ENCODE assay signal across 10 cellular contexts in the genomic region with DNA sequence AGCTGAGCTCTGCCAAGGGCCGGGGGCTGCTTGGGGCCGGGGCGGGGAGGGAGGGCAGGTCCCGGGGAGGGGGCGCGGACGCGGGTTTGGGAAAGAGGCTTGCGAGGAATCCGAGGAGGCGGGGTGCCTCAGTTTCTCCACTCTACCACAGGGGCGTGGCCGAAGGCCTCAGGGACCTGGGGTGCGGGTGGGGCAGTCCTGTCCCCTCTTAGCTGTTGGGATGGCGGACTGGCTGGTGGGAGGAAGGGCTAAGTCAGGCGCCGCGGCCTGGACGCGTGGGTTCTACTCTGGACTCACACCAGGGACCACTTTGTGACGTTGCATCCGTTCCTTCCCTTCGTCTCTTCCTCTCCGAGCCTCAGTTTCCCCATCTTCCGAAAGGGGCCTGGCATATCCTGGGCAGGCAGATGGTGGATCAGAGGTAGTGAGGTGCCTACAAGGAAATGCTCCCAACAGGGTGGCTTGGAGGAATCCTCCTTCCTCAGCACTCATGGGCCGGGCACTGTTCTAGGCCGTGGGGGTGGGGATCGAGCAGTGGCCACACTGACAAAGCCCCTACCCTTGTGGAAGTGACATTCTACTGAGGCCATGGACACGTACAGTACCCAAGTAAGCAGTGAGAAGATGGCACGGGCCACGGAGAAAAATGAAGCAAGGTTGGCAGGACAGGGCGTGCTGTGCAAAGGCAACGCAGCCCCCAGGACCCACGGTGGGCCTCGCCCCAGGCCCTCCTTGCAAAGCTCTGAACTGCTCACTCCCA. TPM values are rescaled to one million over a fixed set of nuclear protein-coding genes. Genes with fewer than 3 reads are reported as not detected.
DNase-seq lines count a peak whose midpoint lies in the region; ATAC-seq, FAIRE-seq and TF ChIP-seq lines count a peak whose summit lies in the region.
"Had no signal": no experiment of that assay in that cellular context is flagged by ENCODE, and none has a peak within 500 bp of the region (broad histone marks: within the 10 kb centered on the region; RNA-seq: fewer than 3 reads in every experiment).

No MANE protein-coding gene starts in this region.

- no peaks in the 10 kb centered on the region for H3K36me3 Mint-ChIP-seq in WTC11

- H3K79me2 ChIP-seq in HepG2 (ENCODE audit: insufficient read depth, low read length) (no peaks in the 10 kb centered on the region), smooth muscle cell (ENCODE audit: low read depth) (no peaks in the 10 kb centered on the region)

- H3K9me3 Mint-ChIP-seq in WTC11: peaks cover 2% of the 10 kb centered on the region; the same call in 1 of the 2 replicates

- no peak for TF ChIP-seq CTCF in GM10248 (IDR thresholded peaks at IDR 0.05; ENCODE audit: control extremely low read depth, extremely low read depth, low read depth, missing control alignments)
- TF ChIP-seq CTCF in WTC11 (IDR thresholded peaks at IDR 0.05): no peak
- TF ChIP-seq CTCF in HepG2 (CRISPR knock-in tag; IDR thresholded peaks at IDR 0.05): no peak
- no peak for TF ChIP-seq CTCF in smooth muscle cell (IDR thresholded peaks at IDR 0.05; ENCODE audit: borderline replicate concordance, insufficient read depth, poor library complexity, severe bottlenecking)

- in situ Hi-C loops in HepG2 (cut with HindIII; ENCODE audit: extremely low pct_ligation_motif_present, low pct_unique_long_range_greater_than_20kb): loop anchor here (25.0 kb wide), 1 partner anchor 405 kb away; no protein-coding TSS in a partner anchor

- POLR2A ChIA-PET in GM10248 (lab: Yijun Ruan, JAX) (no interaction called here), WTC11 (lab: Charles Lee) (no interaction called here), HepG2 (lab: Yijun Ruan, JAX) (no interaction called here)

- H3K4me2 ChIP-seq in HepG2 (ENCODE audit: low read depth, low read length) (peak overlapping the region; percentile 96), smooth muscle cell (peak overlapping the region; percentile 93)

- TF ChIP-seq RAD21 in HepG2 (CRISPR knock-in tag; IDR thresholded peaks at IDR 0.05): no peak

- H3K27me3 ChIP-seq in HepG2 (ENCODE audit: control insufficient read depth in 1 of 2, insufficient read depth in 2 of 2, low read length in 2 of 2) (peaks cover 0 to 4% of the 10 kb centered on the region in 2 experiments; a peak in 3 of 5 replicates), smooth muscle cell (ENCODE audit: low read depth) (peaks cover 13% of the 10 kb centered on the region)

- no peak for TF ChIP-seq EP300 in HepG2 (IDR thresholded peaks at IDR 0.05; ENCODE audit: low read depth in 2 of 2, low read length in 2 of 2)
- no peak for TF ChIP-seq EP300 in HepG2 (CRISPR knock-in tag; IDR thresholded peaks at IDR 0.05; ENCODE audit: borderline replicate concordance)

- H3K9ac ChIP-seq in HepG2 (ENCODE audit: insufficient read depth, low read depth, low read length) (no peak overlapping the region), smooth muscle cell (ENCODE audit: low read depth) (no peak overlapping the region)

- H3K36me3 ChIP-seq in HepG2 (replicated peaks in 1 of 2; ENCODE audit: control insufficient read depth in 1 of 2, insufficient read depth in 2 of 2, low read length in 2 of 2): no peaks in the 10 kb centered on the region
- H3K36me3 ChIP-seq in smooth muscle cell (ENCODE audit: low read depth): no peaks in the 10 kb centered on the region

- WGBS in HepG2 (ENCODE audit: low lambda C conversion rate): 58% methylated on average over 25 of the region's 35 CpGs
- WGBS in smooth muscle cell (ENCODE audit: low lambda C conversion rate): 55% methylated on average over 34 of the region's 35 CpGs

- intact Hi-C loops in HepG2 (cut with micrococcal nuclease; ENCODE audit: unreplicated experiment): no loop called here

- H3K4me3 ChIP-seq in HepG2 (replicated peaks in 1 of 3; ENCODE audit: insufficient read depth in 1 of 3, low read depth in 2 of 3, low read length in 3 of 3): peak overlapping the region in 2 of 3 experiments; percentile 45 to 73; a peak in 2 of 6 replicates
- peak overlapping the region; percentile 59 for H3K4me3 ChIP-seq in smooth muscle cell

- H3K4me1 ChIP-seq in HepG2 (ENCODE audit: insufficient read depth, low read length) (peaks cover 34% of the 10 kb centered on the region), smooth muscle cell (ENCODE audit: low read depth) (no peaks in the 10 kb centered on the region)

- no peaks in the 10 kb centered on the region for H4K20me1 ChIP-seq in HepG2 (ENCODE audit: insufficient read depth, low read length)
- no peaks in the 10 kb centered on the region for H4K20me1 ChIP-seq in smooth muscle cell (ENCODE audit: low read depth)

- ATAC-seq in WTC11: no peak
- peak; percentile 3; the same call in 1 of the 3 replicates for ATAC-seq in HepG2
- no peak for ATAC-seq in HG02798 (IDR thresholded peaks at IDR 0.05; ENCODE audit: poor library complexity, unreplicated experiment)
- ATAC-seq in HG02623 (IDR thresholded peaks at IDR 0.05; ENCODE audit: unreplicated experiment): no peak
- ATAC-seq in GM18861 (IDR thresholded peaks at IDR 0.05; ENCODE audit: unreplicated experiment): no peak

- TF ChIP-seq POLR2A in HepG2 (IDR thresholded peaks at IDR 0.05; ENCODE audit: insufficient read depth in 1 of 2, low read depth in 2 of 2, low read length in 2 of 2): no peak

- no TSS peak for BruUV-seq in HepG2 (replicated peaks; lab: Mats Ljungman, UMichigan)

- CTCF ChIA-PET in GM10248 (lab: Yijun Ruan, JAX): interaction anchor here (1.0 kb wide), 1 partner anchor 24 kb away, joined by 3 read pairs; no protein-coding TSS in a partner anchor
- CTCF ChIA-PET in WTC11 (lab: Charles Lee): interaction anchor here (1.0 to 2.7 kb wide), 4 partner anchors 16 to 283 kb away, joined by 3 to 14 read pairs (median 9); no protein-coding TSS in a partner anchor
- CTCF ChIA-PET in HepG2 (lab: Yijun Ruan, JAX; ENCODE audit: low intra/inter-chr PET ratio, low total read pairs): no interaction called here

- peaks cover 67% of the 10 kb centered on the region for H3K27me3 Mint-ChIP-seq in WTC11 (ENCODE audit: low read depth)

- H2AFZ ChIP-seq in HepG2 (ENCODE audit: low read length) (no peak overlapping the region), smooth muscle cell (ENCODE audit: low read depth) (peak overlapping the region; percentile 87)

- H3K9me3 ChIP-seq in HepG2 (ENCODE audit: low read length): no peaks in the 10 kb centered on the region
- H3K9me3 ChIP-seq in smooth muscle cell (replicated peaks; ENCODE audit: low read depth): no peaks in the 10 kb centered on the region

- peak overlapping the region; percentile 24 for H3K27ac ChIP-seq in HepG2 (ENCODE audit: extremely low read length, insufficient read depth, low read length)
- H3K27ac ChIP-seq in smooth muscle cell (ENCODE audit: low read depth): no peak overlapping the region

- H3K27ac Mint-ChIP-seq in WTC11: no peak overlapping the region

- DNase-seq in GM10248 (ENCODE audit: extremely low spot score) (peak; percentile 12), WTC11 (ENCODE audit: low spot score) (no peak), HepG2 (ENCODE audit: low spot score) (no peak), smooth muscle cell (lab: John Stamatoyannopoulos, UW; ENCODE audit: unreplicated experiment) (no peak)
- DNase-seq: GF-D8, IMR-90 had no signal

- no peaks in the 10 kb centered on the region for H3F3A ChIP-seq in smooth muscle cell (ENCODE audit: low read depth)

- FAIRE-seq in HepG2 (lab: Jason Lieb, UNC): no peak

- H3K4me1 Mint-ChIP-seq in WTC11: peaks cover 12% of the 10 kb centered on the region

- H3K4me3 Mint-ChIP-seq in WTC11: peak overlapping the region; percentile 68

TF ChIP-seq in WTC11, 78 proteins besides CTCF, POLR2A, EP300 and RAD21 (continues in another document):
- TF ChIP-seq NR3C1 (CRISPR knock-in tag; conservative IDR thresholded peaks at IDR 0.05; ENCODE audit: low read depth) (no peak), MYBL2 (CRISPR knock-in tag; IDR thresholded peaks at IDR 0.05) (no peak), ZNF423 (CRISPR knock-in tag; IDR thresholded peaks at IDR 0.05) (no peak)

TF ChIP-seq in HepG2, 621 proteins besides CTCF, POLR2A, EP300 and RAD21:
- 0 out of 2 replicates have a peak, but pooled peaks have one; percentile 13 for TF ChIP-seq SALL1 (CRISPR knock-in tag; IDR thresholded peaks at IDR 0.05)
- TF ChIP-seq ZNF230 (CRISPR knock-in tag; IDR thresholded peaks at IDR 0.05): 0 out of 2 replicates have a peak, but pooled peaks have one; percentile 16
- TF ChIP-seq ZNF790 (CRISPR knock-in tag; IDR thresholded peaks at IDR 0.05; ENCODE audit: borderline replicate concordance): no peak
- TF ChIP-seq KMT2B (CRISPR knock-in tag; IDR thresholded peaks at IDR 0.05): no peak
- no peak for TF ChIP-seq YEATS2 (CRISPR knock-in tag; IDR thresholded peaks at IDR 0.05; ENCODE audit: borderline replicate concordance)
- 0 out of 2 replicates have a peak, but pooled peaks have one; percentile 19 for TF ChIP-seq BORCS8-MEF2B (CRISPR knock-in tag; IDR thresholded peaks at IDR 0.05)

RNA-seq across cellular contexts. Expression of a gene that starts 13.2 kb away (rescaled TPM):
- not detected in 3 replicates for total RNA-seq in WTC11 (2021)
- total RNA-seq in HepG2 (2016; rRNA removed; fragmentation: Illumina TruSeq; extraction: Trizol): not detected in 2 replicates
- total RNA-seq in HepG2 (2016; cell fraction: cytosol; rRNA removed; fragmentation: Illumina TruSeq; extraction: Trizol; ENCODE audit: low read depth): not detected in 2 replicates
- total RNA-seq in HepG2 (2016; cell fraction: insoluble cytoplasmic fraction; rRNA removed; fragmentation: Illumina TruSeq; extraction: Trizol): not detected in 2 replicates
- total RNA-seq in HepG2 (2016; cell fraction: membrane; rRNA removed; fragmentation: Illumina TruSeq; extraction: Trizol): not detected in 2 replicates
- total RNA-seq in HepG2 (2016; cell fraction: nucleus; rRNA removed; fragmentation: Illumina TruSeq; extraction: Trizol): not detected in 2 replicates
- polyA plus RNA-seq in HepG2 (2011; rRNA removed): not detected in 2 replicates
- not detected in 2 replicates for polyA plus RNA-seq in HepG2 (2011; cell fraction: cytosol; rRNA removed)
- not detected in 2 replicates for polyA plus RNA-seq in HepG2 (2011; cell fraction: nucleus; rRNA removed)
- polyA plus RNA-seq in HepG2 (2012): not detected in 2 replicates
- polyA plus RNA-seq in HepG2 (2016; cell fraction: cytosol; fragmentation: Illumina TruSeq; extraction: Trizol; ENCODE audit: low read depth): not detected in 2 replicates
- not detected in 2 replicates for polyA plus RNA-seq in HepG2 (2016; cell fraction: insoluble cytoplasmic fraction; fragmentation: Illumina TruSeq; extraction: Trizol; ENCODE audit: low read depth)
- not detected in 2 replicates for polyA plus RNA-seq in HepG2 (2016; cell fraction: membrane; fragmentation: Illumina TruSeq; extraction: Trizol; ENCODE audit: low read depth)
- polyA plus RNA-seq in HepG2 (2016; cell fraction: nucleus; fragmentation: Illumina TruSeq; extraction: Trizol; ENCODE audit: insufficient read depth, low read depth): not detected in 2 replicates
- polyA minus RNA-seq in HepG2 (2011; rRNA and poly(A)+ RNA removed; ENCODE audit: low replicate concordance): not detected in 2 replicates
- polyA minus RNA-seq in HepG2 (2011; cell fraction: cytosol; rRNA and poly(A)+ RNA removed): not detected in 2 replicates
- not detected in 2 replicates for polyA minus RNA-seq in HepG2 (2011; cell fraction: nucleus; rRNA and poly(A)+ RNA removed)
- total RNA-seq in smooth muscle cell: not detected in 2 replicates
- not detected in 2 replicates for polyA plus RNA-seq in smooth muscle cell
- total RNA-seq: glomerular endothelial cell, IMR-90 had no signal
- polyA plus RNA-seq: IMR-90 had no signal
